Comparison of ENCODE assay signal across 12 cellular contexts in the genomic region with DNA sequence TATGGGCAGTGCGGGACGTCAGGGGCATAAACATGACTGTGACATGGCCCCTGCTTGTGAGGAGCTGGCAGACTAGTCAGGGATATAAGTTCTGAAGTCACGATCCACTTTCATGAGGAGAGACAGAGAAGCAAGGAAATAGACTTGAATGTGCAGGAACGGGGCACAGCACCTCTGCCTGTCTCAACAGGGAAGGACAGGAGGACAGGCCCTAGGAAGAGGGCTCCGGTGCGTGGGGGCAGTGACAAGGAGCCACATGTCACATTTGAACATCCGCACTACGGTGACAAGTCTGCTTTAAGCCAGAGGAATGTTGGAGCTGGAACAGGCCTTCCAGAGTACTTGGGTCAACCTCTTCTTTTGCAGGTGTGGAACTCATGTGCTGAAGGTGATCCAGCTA.
"Had no signal": no experiment of that assay in that cellular context is flagged by ENCODE, and none has a peak within 500 bp of the region (broad histone marks: within the 10 kb centered on the region; RNA-seq: fewer than 3 reads in every experiment).

No MANE protein-coding gene starts in this region.

- H2AFZ ChIP-seq: parathyroid adenoma had no signal

- H3K9me3 ChIP-seq: ascending aorta, esophagus muscularis mucosa, SK-N-SH, thyroid gland had no signal

- H3K9ac ChIP-seq: parathyroid adenoma, SK-N-SH had no signal

- ATAC-seq: foreskin keratinocyte, T-cell had no signal

- H3K36me3 ChIP-seq: ascending aorta, esophagus muscularis mucosa, thyroid gland had no signal

- H3K27me3 ChIP-seq: ascending aorta, esophagus muscularis mucosa, foreskin keratinocyte, thyroid gland had no signal

- H3K27ac ChIP-seq: ascending aorta, esophagus muscularis mucosa, foreskin keratinocyte, parathyroid adenoma, thyroid gland had no signal

- H3K4me1 ChIP-seq: ascending aorta, parathyroid adenoma had no signal

- H3K4me2 ChIP-seq: SK-N-SH had no signal

- DNase-seq: activated CD4-positive, CD25-positive, alpha-beta regulatory T cell treated with anti-CD3 and anti-CD28 coated beads, Interleukin-2, amount 50 U/mL, for 72 hours; activated naive CD4-positive, alpha-beta T cell; foreskin keratinocyte; SK-N-SH; stimulated activated CD4-positive, alpha-beta T cell treated with anti-CD3 and anti-CD28 coated beads, Interleukin-12 subunit alpha, Interleukin-12 subunit beta, amount 100 ng/mL, for 4 hours; stimulated activated CD4-positive, alpha-beta T cell treated with anti-CD3 and anti-CD28 coated beads, Interleukin-2, amount 100 ng/mL, for 24 hours; T-cell; T-helper 9 cell; thyroid gland had no signal

- H3K4me3 ChIP-seq: ascending aorta, esophagus muscularis mucosa, thyroid gland had no signal
